In genomic region chr7:142854505-142855400, GRCh38 we compare ENCODE assay signal across 8 cellular contexts. TPM values are rescaled to one million over a fixed set of nuclear protein-coding genes. Genes with fewer than 3 reads are reported as not detected.
A peak's percentile ranks its signal among the peaks of the same experiment; 100 is the strongest.
DNase-seq lines count a peak whose midpoint lies in the region; ATAC-seq and TF ChIP-seq lines count a peak whose summit lies in the region.

A gene with protein sequence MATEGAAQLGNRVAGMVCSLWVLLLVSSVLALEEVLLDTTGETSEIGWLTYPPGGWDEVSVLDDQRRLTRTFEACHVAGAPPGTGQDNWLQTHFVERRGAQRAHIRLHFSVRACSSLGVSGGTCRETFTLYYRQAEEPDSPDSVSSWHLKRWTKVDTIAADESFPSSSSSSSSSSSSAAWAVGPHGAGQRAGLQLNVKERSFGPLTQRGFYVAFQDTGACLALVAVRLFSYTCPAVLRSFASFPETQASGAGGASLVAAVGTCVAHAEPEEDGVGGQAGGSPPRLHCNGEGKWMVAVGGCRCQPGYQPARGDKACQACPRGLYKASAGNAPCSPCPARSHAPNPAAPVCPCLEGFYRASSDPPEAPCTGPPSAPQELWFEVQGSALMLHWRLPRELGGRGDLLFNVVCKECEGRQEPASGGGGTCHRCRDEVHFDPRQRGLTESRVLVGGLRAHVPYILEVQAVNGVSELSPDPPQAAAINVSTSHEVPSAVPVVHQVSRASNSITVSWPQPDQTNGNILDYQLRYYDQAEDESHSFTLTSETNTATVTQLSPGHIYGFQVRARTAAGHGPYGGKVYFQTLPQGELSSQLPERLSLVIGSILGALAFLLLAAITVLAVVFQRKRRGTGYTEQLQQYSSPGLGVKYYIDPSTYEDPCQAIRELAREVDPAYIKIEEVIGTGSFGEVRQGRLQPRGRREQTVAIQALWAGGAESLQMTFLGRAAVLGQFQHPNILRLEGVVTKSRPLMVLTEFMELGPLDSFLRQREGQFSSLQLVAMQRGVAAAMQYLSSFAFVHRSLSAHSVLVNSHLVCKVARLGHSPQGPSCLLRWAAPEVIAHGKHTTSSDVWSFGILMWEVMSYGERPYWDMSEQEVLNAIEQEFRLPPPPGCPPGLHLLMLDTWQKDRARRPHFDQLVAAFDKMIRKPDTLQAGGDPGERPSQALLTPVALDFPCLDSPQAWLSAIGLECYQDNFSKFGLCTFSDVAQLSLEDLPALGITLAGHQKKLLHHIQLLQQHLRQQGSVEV (plus strand): TSS chr7:142855076. CDS start chr7:142863228, 8,152 bp downstream.

- peak; percentile 22 for DNase-seq in NCI-H146 (lab: John Stamatoyannopoulos, UW)
- no peak for DNase-seq in NCI-H146 treated with DMSO at 0.1 percent for 48 hours (lab: John Stamatoyannopoulos, UW; ENCODE audit: unreplicated experiment)
- DNase-seq in NCI-H748 (lab: John Stamatoyannopoulos, UW; ENCODE audit: unreplicated experiment) = peak; percentile 71
- peak; percentile 28 for DNase-seq in activated T-cell treated with anti-CD3 and anti-CD28 coated beads for 4 hours
- no peak for DNase-seq in epithelial cell of proximal tubule (ENCODE audit: low read depth)
- peak; percentile 44 to 83 for DNase-seq in stimulated activated effector memory CD8-positive, alpha-beta T cell treated with anti-CD3 and anti-CD28 coated beads, Interleukin-12 subunit alpha, Interleukin-12 subunit beta, amount 100 ng/mL, for 72 hours (ENCODE audit: low spot score in 2 of 2)

- peak within 1 kb of the TSS; percentile 72 to 73 for H3K9ac ChIP-seq in mucosa of rectum (ENCODE audit: low read depth in 1 of 2, low read length in 2 of 2)

- H3K4me3 ChIP-seq in epithelial cell of proximal tubule (ENCODE audit: low read depth, low read length) (peak within 1 kb of the TSS; percentile 67), mucosa of rectum (ENCODE audit: low read length in 2 of 2) (peak within 1 kb of the TSS; percentile 83 to 88)

- peak within 1 kb of the TSS; percentile 95 for H3K4me3 Mint-ChIP-seq in stimulated activated effector memory CD8-positive, alpha-beta T cell treated with anti-CD3 and anti-CD28 coated beads, Interleukin-12 subunit alpha, Interleukin-12 subunit beta, amount 100 ng/mL, for 72 hours

- H3K9me3 Mint-ChIP-seq in stimulated activated effector memory CD8-positive, alpha-beta T cell treated with anti-CD3 and anti-CD28 coated beads, Interleukin-12 subunit alpha, Interleukin-12 subunit beta, amount 100 ng/mL, for 72 hours = no peaks in the 10 kb centered on the region

- ATAC-seq in HG03025 (IDR thresholded peaks at IDR 0.05; ENCODE audit: low FRiP score, unreplicated experiment) = peak; percentile 54
- peak; percentile 80 for ATAC-seq in stimulated activated effector memory CD8-positive, alpha-beta T cell treated with anti-CD3 and anti-CD28 coated beads, Interleukin-12 subunit alpha, Interleukin-12 subunit beta, amount 100 ng/mL, for 72 hours

- no peak for TF ChIP-seq CTCF in epithelial cell of proximal tubule (conservative IDR thresholded peaks at IDR 0.05; ENCODE audit: low read depth, low read length)

- no peaks in the 10 kb centered on the region for H3K36me3 ChIP-seq in mucosa of rectum (ENCODE audit: control insufficient read depth in 2 of 2, insufficient read depth in 2 of 2, low read length in 2 of 2)

- no peaks in the 10 kb centered on the region for H3K9me3 ChIP-seq in mucosa of rectum (ENCODE audit: control insufficient read depth in 2 of 2, low read length in 2 of 2)

- peaks cover 8 to 11% of the 10 kb centered on the region in 2 donors for H3K4me1 ChIP-seq in mucosa of rectum (ENCODE audit: control insufficient read depth in 2 of 2, insufficient read depth in 2 of 2, low read length in 2 of 2)

- peaks cover 25% of the 10 kb centered on the region for H3K4me1 Mint-ChIP-seq in stimulated activated effector memory CD8-positive, alpha-beta T cell treated with anti-CD3 and anti-CD28 coated beads, Interleukin-12 subunit alpha, Interleukin-12 subunit beta, amount 100 ng/mL, for 72 hours

- peak within 1 kb of the TSS; percentile 20 to 52 for H3K27ac ChIP-seq in mucosa of rectum (ENCODE audit: low read depth in 2 of 2, low read length in 2 of 2)

- peaks cover 5% of the 10 kb centered on the region for H3K36me3 Mint-ChIP-seq in stimulated activated effector memory CD8-positive, alpha-beta T cell treated with anti-CD3 and anti-CD28 coated beads, Interleukin-12 subunit alpha, Interleukin-12 subunit beta, amount 100 ng/mL, for 72 hours

- peaks cover 0 to 2% of the 10 kb centered on the region in 2 donors for H3K27me3 ChIP-seq in mucosa of rectum (ENCODE audit: control insufficient read depth in 2 of 2, insufficient read depth in 2 of 2, low read length in 2 of 2)

- peak within 1 kb of the TSS; percentile 86 for H3K27ac Mint-ChIP-seq in stimulated activated effector memory CD8-positive, alpha-beta T cell treated with anti-CD3 and anti-CD28 coated beads, Interleukin-12 subunit alpha, Interleukin-12 subunit beta, amount 100 ng/mL, for 72 hours

RNA-seq across cellular contexts. Expression of the gene that starts here (rescaled TPM):
- total RNA-seq in epithelial cell of proximal tubule = 0.75 and 3.3 TPM in 2 replicates

Comparison
In these comparisons a context has a peak if more than half of its experiments do, and no peak if none do; other contexts are left out.
1. DNase-seq: peak in NCI-H146 (single experiment), NCI-H748 (single experiment), activated T-cell treated with anti-CD3 and anti-CD28 coated beads for 4 hours (single experiment) and stimulated activated effector memory CD8-positive, alpha-beta T cell treated with anti-CD3 and anti-CD28 coated beads, Interleukin-12 subunit alpha, Interleukin-12 subunit beta, amount 100 ng/mL, for 72 hours (2 of 2); none in NCI-H146 treated with DMSO at 0.1 percent for 48 hours (single experiment) and epithelial cell of proximal tubule (single experiment).